In the genomic region with DNA sequence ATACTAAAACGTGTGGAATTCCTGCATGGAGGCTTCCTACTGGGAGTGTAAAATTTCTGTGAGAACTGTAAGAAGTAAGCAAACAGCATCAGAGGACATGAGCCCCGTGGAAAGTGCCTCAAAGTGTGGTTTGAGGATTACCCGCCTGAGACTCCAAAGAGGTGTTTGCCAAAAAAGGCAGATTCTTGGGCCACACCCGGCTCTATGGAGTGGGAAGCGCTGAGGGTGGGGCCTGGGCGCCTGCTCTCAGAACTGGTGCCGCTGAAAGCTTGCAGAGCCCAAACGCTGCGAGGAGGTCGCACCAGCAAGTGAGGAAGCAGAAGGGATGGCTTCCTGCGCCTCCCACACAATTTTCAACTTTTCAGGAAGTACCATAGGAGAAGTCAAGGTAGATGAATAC, we compare ENCODE assay signal across 8 cellular contexts. TPM values are rescaled to one million over a fixed set of nuclear protein-coding genes. Genes with fewer than 3 reads are reported as not detected.
A peak's percentile ranks its signal among the peaks of the same experiment; 100 is the strongest.
DNase-seq lines count a peak whose midpoint lies in the region; ATAC-seq and TF ChIP-seq lines count a peak whose summit lies in the region.

No MANE protein-coding gene starts in this region.

- intact Hi-C loops in CD4-positive, alpha-beta memory T cell (cut with micrococcal nuclease): loop anchor here (5.0 to 10.0 kb wide), 3 partner anchors 140 to 403 kb away; a partner anchor contains a TSS

- peaks cover 0 to 2% (median 0%) of the 10 kb centered on the region in 8 donors for H3K9me3 Mint-ChIP-seq in CD4-positive, alpha-beta memory T cell
- H3K9me3 Mint-ChIP-seq in naive thymus-derived CD8-positive, alpha-beta T cell: no peaks in the 10 kb centered on the region

- H2AFZ ChIP-seq in OCI-LY3 (ENCODE audit: low read depth, low read length): peak overlapping the region; percentile 99

- H3K4me1 Mint-ChIP-seq in CD4-positive, alpha-beta memory T cell: peaks cover 9 to 31% (median 14%) of the 10 kb centered on the region in 4 donors
- H3K4me1 Mint-ChIP-seq in naive thymus-derived CD8-positive, alpha-beta T cell: peaks cover 16 to 44% (median 38%) of the 10 kb centered on the region in 4 donors

- POLR2A ChIA-PET in CD4-positive, alpha-beta memory T cell (lab: Charles Lee; ENCODE audit: partially characterized antibody): interaction anchor here (0.6 to 1.9 kb wide), 14 partner anchors 26 to 201 kb away, joined by 3 to 13 read pairs (median 5); a partner anchor contains a TSS
- POLR2A ChIA-PET in naive thymus-derived CD8-positive, alpha-beta T cell (lab: Charles Lee): interaction anchor here (1.0 to 3.5 kb wide), 9 partner anchors 88 to 201 kb away, joined by 3 to 12 read pairs (median 7); a partner anchor contains a TSS

- no peaks in the 10 kb centered on the region for H3K36me3 ChIP-seq in CD4-positive, alpha-beta memory T cell (ENCODE audit: insufficient read depth, low read length)
- H3K36me3 ChIP-seq in OCI-LY3 (replicated peaks; ENCODE audit: low read depth, low read length): no peaks in the 10 kb centered on the region

- CTCF ChIA-PET in CD4-positive, alpha-beta memory T cell (lab: Charles Lee; ENCODE audit: partially characterized antibody): interaction anchor here (0.8 to 7.8 kb wide), 24 partner anchors 11 to 402 kb away, joined by 3 to 131 read pairs (median 4); a partner anchor contains a TSS

- peak overlapping the region in 6 of 7 donors; percentile 31 to 80 (median 64) for H3K27ac Mint-ChIP-seq in CD4-positive, alpha-beta memory T cell
- peak overlapping the region in 9 of 10 donors; percentile 72 to 95 (median 87) for H3K27ac Mint-ChIP-seq in naive thymus-derived CD8-positive, alpha-beta T cell

- no peaks in the 10 kb centered on the region for H3K36me3 Mint-ChIP-seq in CD4-positive, alpha-beta memory T cell
- H3K36me3 Mint-ChIP-seq in naive thymus-derived CD8-positive, alpha-beta T cell: no peaks in the 10 kb centered on the region

- peak in 1 of 5 donors; percentile 6 for DNase-seq in CD4-positive, alpha-beta memory T cell
- peak; percentile 3 for DNase-seq in choroid plexus epithelial cell (ENCODE audit: low read depth)
- peak in 4 of 10 donors; percentile 5 to 15 (median 8) for DNase-seq in naive thymus-derived CD8-positive, alpha-beta T cell
- DNase-seq in GM19240 (ENCODE audit: insufficient read length, low spot score): no peak
- no peak for DNase-seq in NCI-H510A treated with DMSO at 0.1 percent for 48 hours (lab: John Stamatoyannopoulos, UW)

- peaks cover 11% of the 10 kb centered on the region for H3K4me1 ChIP-seq in CD4-positive, alpha-beta memory T cell (ENCODE audit: insufficient read depth, low read length)
- H3K4me1 ChIP-seq in OCI-LY3 (ENCODE audit: low read length): peaks cover 6% of the 10 kb centered on the region

- no peaks in the 10 kb centered on the region for H3K27me3 ChIP-seq in CD4-positive, alpha-beta memory T cell (ENCODE audit: insufficient read depth, low read length)
- peaks cover 10% of the 10 kb centered on the region for H3K27me3 ChIP-seq in OCI-LY3 (ENCODE audit: low read depth, low read length)

- no peak overlapping the region for H3K4me3 ChIP-seq in CD4-positive, alpha-beta memory T cell (ENCODE audit: low read length in 2 of 2)
- peak overlapping the region; percentile 62 for H3K4me3 ChIP-seq in OCI-LY3 (ENCODE audit: low read length)
- no peak overlapping the region for H3K4me3 ChIP-seq in choroid plexus epithelial cell (ENCODE audit: low read depth, low read length)

- no peaks in the 10 kb centered on the region for H4K20me1 ChIP-seq in OCI-LY3 (ENCODE audit: insufficient read depth, low read length)

- H3K27me3 Mint-ChIP-seq in CD4-positive, alpha-beta memory T cell: no peaks in the 10 kb centered on the region
- no peaks in the 10 kb centered on the region for H3K27me3 Mint-ChIP-seq in naive thymus-derived CD8-positive, alpha-beta T cell

- peak overlapping the region in 6 of 8 donors; percentile 29 to 76 (median 44) for H3K4me3 Mint-ChIP-seq in CD4-positive, alpha-beta memory T cell
- H3K4me3 Mint-ChIP-seq in naive thymus-derived CD8-positive, alpha-beta T cell: peak overlapping the region; percentile 16 to 72 (median 49)

- H3K4me2 ChIP-seq in OCI-LY3 (ENCODE audit: low read length): peak overlapping the region; percentile 82

- peak; percentile 28 to 29 for ATAC-seq in naive thymus-derived CD8-positive, alpha-beta T cell
- no peak for ATAC-seq in HG02571 (IDR thresholded peaks at IDR 0.05; ENCODE audit: unreplicated experiment)
- no peak for ATAC-seq in GM21423 (IDR thresholded peaks at IDR 0.05; ENCODE audit: unreplicated experiment)

- peak overlapping the region; percentile 48 for H3K27ac ChIP-seq in CD4-positive, alpha-beta memory T cell (ENCODE audit: low read depth, low read length)
- peak overlapping the region; percentile 41; the same call in 1 of the 2 replicates for H3K27ac ChIP-seq in OCI-LY3 (ENCODE audit: low read length)

- TF ChIP-seq CTCF in OCI-LY3 (IDR thresholded peaks at IDR 0.05; ENCODE audit: low read depth, low read length) (no peak), choroid plexus epithelial cell (conservative IDR thresholded peaks at IDR 0.05; ENCODE audit: low read depth, low read length) (no peak)

- H3K9me3 ChIP-seq in CD4-positive, alpha-beta memory T cell (ENCODE audit: control insufficient read depth in 1 of 2, low read length in 2 of 2): no peaks in the 10 kb centered on the region
- no peaks in the 10 kb centered on the region for H3K9me3 ChIP-seq in OCI-LY3 (ENCODE audit: insufficient read depth, low read length)

- H3K9ac ChIP-seq in OCI-LY3 (ENCODE audit: low read length): peak overlapping the region; percentile 72

- H3K79me2 ChIP-seq in OCI-LY3 (ENCODE audit: low read length): no peaks in the 10 kb centered on the region

RNA-seq across cellular contexts. Expression of a gene that starts 43.0 kb away (rescaled TPM):
- 1 to 10 TPM; 3.5 to 3.7 TPM for total RNA-seq in CD4-positive, alpha-beta memory T cell
- polyA plus RNA-seq in CD4-positive, alpha-beta memory T cell: 1 to 10 TPM; 4.0 to 4.9 TPM
- total RNA-seq in naive thymus-derived CD8-positive, alpha-beta T cell: 1 to 10 TPM; 3.7 to 3.9 TPM
- 1 to 10 TPM; 1.5 to 3.8 (median 2.5) TPM for polyA plus RNA-seq in naive thymus-derived CD8-positive, alpha-beta T cell

Comparison
In these comparisons a context has a peak if more than half of its experiments do, and no peak if none do; other contexts are left out.
1. ATAC-seq: peak in naive thymus-derived CD8-positive, alpha-beta T cell (2 of 2); none in HG02571 (single experiment) and GM21423 (single experiment).